In genomic region chr7:112940314-112940732, GRCh38 we compare ENCODE assay signal across 8 cellular contexts.
DNase-seq lines count a peak whose midpoint lies in the region; ATAC-seq and TF ChIP-seq lines count a peak whose summit lies in the region.

No MANE protein-coding gene starts in this region.

- H3K36me3 ChIP-seq in cardiac muscle cell: no peaks in the 10 kb centered on the region

- H3K27me3 Mint-ChIP-seq in T-helper 17 cell: peaks cover 5% of the 10 kb centered on the region

- TF ChIP-seq CTCF in cardiac muscle cell (IDR thresholded peaks at IDR 0.05; ENCODE audit: low read depth, low read length): no peak

- peak overlapping the region; percentile 46 for H3K4me3 ChIP-seq in cardiac muscle cell
- peak overlapping the region; percentile 88 for H3K4me3 ChIP-seq in skeletal muscle cell (ENCODE audit: low read depth, low read length)

- H3K27me3 ChIP-seq in cardiac muscle cell: no peaks in the 10 kb centered on the region

- DNase-seq in NCI-H146 treated with DMSO at 0.1 percent for 48 hours (lab: John Stamatoyannopoulos, UW; ENCODE audit: unreplicated experiment) (peak; percentile 38), NCI-H146 (lab: John Stamatoyannopoulos, UW) (no peak), T-helper 17 cell (no peak), cardiac muscle cell (ENCODE audit: low read depth in 1 of 2, low spot score in 1 of 2) (no peak), skeletal muscle cell (ENCODE audit: low read depth) (no peak), Ammon's horn (ENCODE audit: low spot score) (no peak), cerebellar cortex (ENCODE audit: low spot score) (no peak)

- peaks cover 22% of the 10 kb centered on the region for H3K4me1 ChIP-seq in cardiac muscle cell (ENCODE audit: low read depth)

- peak overlapping the region; percentile 88 for H3K4me3 Mint-ChIP-seq in T-helper 17 cell

- H3K27ac Mint-ChIP-seq in T-helper 17 cell: peak overlapping the region; percentile 75

- peak; percentile 53 for ATAC-seq in HG02938 (IDR thresholded peaks at IDR 0.05; ENCODE audit: unreplicated experiment)
- no peak for ATAC-seq in T-helper 17 cell

- peak overlapping the region; percentile 86 for H3K27ac ChIP-seq in cardiac muscle cell

- peaks cover 15% of the 10 kb centered on the region for H3K4me1 Mint-ChIP-seq in T-helper 17 cell

- H3K36me3 Mint-ChIP-seq in T-helper 17 cell (ENCODE audit: low read depth): peaks cover 3% of the 10 kb centered on the region

- no peaks in the 10 kb centered on the region for H3K9me3 ChIP-seq in T-helper 17 cell (ENCODE audit: control insufficient read depth, low read length, poor library complexity, severe bottlenecking)
- H3K9me3 ChIP-seq in cardiac muscle cell (ENCODE audit: low read depth): no peaks in the 10 kb centered on the region
